In the genomic region with DNA sequence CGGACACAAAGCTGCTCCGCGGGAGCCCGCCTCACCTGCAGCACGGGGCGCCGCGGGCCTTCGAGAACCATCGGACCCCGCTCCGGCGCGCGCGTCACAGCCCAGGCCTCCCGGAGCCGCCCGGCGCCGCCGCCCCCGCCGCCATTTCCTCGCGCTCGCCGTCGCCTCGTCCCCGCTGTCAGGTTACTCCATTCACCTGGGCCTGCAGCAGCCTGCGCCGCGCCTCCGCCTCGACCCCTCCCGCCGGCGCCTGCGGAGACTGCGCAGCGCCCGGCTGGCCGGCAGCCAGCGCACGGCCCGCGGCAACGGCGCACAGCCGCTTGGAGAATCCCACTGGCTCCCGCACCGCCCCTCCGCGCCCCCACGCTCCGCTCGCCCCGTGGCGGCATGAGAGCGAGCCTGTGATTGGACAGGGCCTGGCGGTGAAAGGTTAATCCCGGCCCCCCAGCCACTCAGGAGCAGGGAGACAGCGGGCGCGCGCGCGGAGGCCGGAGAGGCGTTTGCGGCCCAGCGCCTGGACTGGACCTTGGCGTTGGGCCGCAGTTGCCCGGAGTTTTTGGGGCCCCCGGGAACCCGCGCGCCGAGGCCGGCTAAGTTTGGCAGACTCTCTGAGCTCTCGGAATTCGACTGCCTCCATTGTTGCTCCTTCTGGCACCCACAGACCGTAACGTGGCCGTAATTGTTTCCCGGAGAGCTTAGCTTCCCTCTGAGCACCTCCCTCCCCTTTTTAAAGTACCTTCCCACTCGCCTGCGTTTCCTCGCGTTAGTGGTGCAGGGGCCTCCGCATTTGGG, we compare ENCODE assay signal across 8 cellular contexts. TPM values are rescaled to one million over a fixed set of nuclear protein-coding genes. Genes with fewer than 3 reads are reported as not detected.
DNase-seq lines count a peak whose midpoint lies in the region; ATAC-seq, FAIRE-seq and TF ChIP-seq lines count a peak whose summit lies in the region.

A gene with protein sequence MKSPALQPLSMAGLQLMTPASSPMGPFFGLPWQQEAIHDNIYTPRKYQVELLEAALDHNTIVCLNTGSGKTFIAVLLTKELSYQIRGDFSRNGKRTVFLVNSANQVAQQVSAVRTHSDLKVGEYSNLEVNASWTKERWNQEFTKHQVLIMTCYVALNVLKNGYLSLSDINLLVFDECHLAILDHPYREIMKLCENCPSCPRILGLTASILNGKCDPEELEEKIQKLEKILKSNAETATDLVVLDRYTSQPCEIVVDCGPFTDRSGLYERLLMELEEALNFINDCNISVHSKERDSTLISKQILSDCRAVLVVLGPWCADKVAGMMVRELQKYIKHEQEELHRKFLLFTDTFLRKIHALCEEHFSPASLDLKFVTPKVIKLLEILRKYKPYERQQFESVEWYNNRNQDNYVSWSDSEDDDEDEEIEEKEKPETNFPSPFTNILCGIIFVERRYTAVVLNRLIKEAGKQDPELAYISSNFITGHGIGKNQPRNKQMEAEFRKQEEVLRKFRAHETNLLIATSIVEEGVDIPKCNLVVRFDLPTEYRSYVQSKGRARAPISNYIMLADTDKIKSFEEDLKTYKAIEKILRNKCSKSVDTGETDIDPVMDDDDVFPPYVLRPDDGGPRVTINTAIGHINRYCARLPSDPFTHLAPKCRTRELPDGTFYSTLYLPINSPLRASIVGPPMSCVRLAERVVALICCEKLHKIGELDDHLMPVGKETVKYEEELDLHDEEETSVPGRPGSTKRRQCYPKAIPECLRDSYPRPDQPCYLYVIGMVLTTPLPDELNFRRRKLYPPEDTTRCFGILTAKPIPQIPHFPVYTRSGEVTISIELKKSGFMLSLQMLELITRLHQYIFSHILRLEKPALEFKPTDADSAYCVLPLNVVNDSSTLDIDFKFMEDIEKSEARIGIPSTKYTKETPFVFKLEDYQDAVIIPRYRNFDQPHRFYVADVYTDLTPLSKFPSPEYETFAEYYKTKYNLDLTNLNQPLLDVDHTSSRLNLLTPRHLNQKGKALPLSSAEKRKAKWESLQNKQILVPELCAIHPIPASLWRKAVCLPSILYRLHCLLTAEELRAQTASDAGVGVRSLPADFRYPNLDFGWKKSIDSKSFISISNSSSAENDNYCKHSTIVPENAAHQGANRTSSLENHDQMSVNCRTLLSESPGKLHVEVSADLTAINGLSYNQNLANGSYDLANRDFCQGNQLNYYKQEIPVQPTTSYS (N-terminal part only) (minus strand): TSS at position 335 of the 792 bp plus-strand sequence. CDS start 24,071 bp downstream, outside the sequence.

- TF ChIP-seq POLR2A in breast epithelium (IDR thresholded peaks at IDR 0.05), result peak; percentile 64

- H3K4me1 ChIP-seq in breast epithelium (no peaks in the 10 kb centered on the region), iPS-20b (ENCODE audit: insufficient read depth, low read length) (peaks cover 14% of the 10 kb centered on the region; the same call in 1 of the 2 replicates), small intestine (ENCODE audit: control insufficient read depth in 2 of 2, insufficient read depth in 1 of 2, low read depth in 1 of 2, low read length in 1 of 2) (peaks cover 5 to 15% of the 10 kb centered on the region in 2 donors)

- no peak for TF ChIP-seq CTCF in WERI-Rb-1 (IDR thresholded peaks at IDR 0.05; ENCODE audit: low read depth, low read length)
- peak in 2 of 3 donors; percentile 8 to 9 for TF ChIP-seq CTCF in breast epithelium (IDR thresholded peaks at IDR 0.05)

- peak within 1 kb of the TSS; percentile 95 for H3K4me3 ChIP-seq in WERI-Rb-1 (ENCODE audit: low read depth, low read length)
- H3K4me3 ChIP-seq in breast epithelium, result peak within 1 kb of the TSS; percentile 81 to 95 (median 82)
- H3K4me3 ChIP-seq in iPS-20b (ENCODE audit: low read length), result peak within 1 kb of the TSS; percentile 71
- H3K4me3 ChIP-seq in small intestine (ENCODE audit: low read depth in 1 of 2, low read length in 2 of 2), result peak within 1 kb of the TSS; percentile 84 to 96

- WGBS in small intestine, 3 donors, result 0 to 1% (median 1%) methylated on average over 69 to 93 of the region's 93 CpGs

- peak; percentile 62 for ATAC-seq in GM18873 (IDR thresholded peaks at IDR 0.05; ENCODE audit: low FRiP score, unreplicated experiment)
- ATAC-seq in HG03135 (IDR thresholded peaks at IDR 0.05; ENCODE audit: unreplicated experiment), result peak; percentile 70

- H3K27me3 ChIP-seq in WERI-Rb-1 (ENCODE audit: insufficient read depth, low read depth, severe bottlenecking) (no peaks in the 10 kb centered on the region), breast epithelium (no peaks in the 10 kb centered on the region), iPS-20b (ENCODE audit: insufficient read depth, low read length) (no peaks in the 10 kb centered on the region), small intestine (ENCODE audit: control insufficient read depth in 2 of 2, insufficient read depth in 2 of 2, low read length in 2 of 2) (no peaks in the 10 kb centered on the region)

- DNase-seq in ACHN (peak; percentile 91), NCI-H2196 treated with DMSO at 0.1 percent for 48 hours (lab: John Stamatoyannopoulos, UW; ENCODE audit: unreplicated experiment) (peak; percentile 38), WERI-Rb-1 (peak; percentile 93), breast epithelium (ENCODE audit: low spot score in 2 of 2) (peak; percentile 97 to 99), small intestine (peak; percentile 95)

- H3K9ac ChIP-seq in iPS-20b (ENCODE audit: low read depth, low read length), result peak within 1 kb of the TSS; percentile 88; the same call in 1 of the 2 replicates

- intact Hi-C loops in breast epithelium (cut with DNase I; ENCODE audit: low total_unique reads), result no loop called here

- in situ Hi-C loops in ACHN (cut with HindIII; ENCODE audit: low pct_ligation_motif_present, low pct_unique_long_range_greater_than_20kb, low sequenced_read_pairs), result no loop called here

- H3K27ac ChIP-seq in WERI-Rb-1, result peak within 1 kb of the TSS; percentile 97
- peak within 1 kb of the TSS; percentile 95 to 99 for H3K27ac ChIP-seq in breast epithelium
- H3K27ac ChIP-seq in iPS-20b (ENCODE audit: low read length), result peak within 1 kb of the TSS; percentile 72
- H3K27ac ChIP-seq in small intestine (ENCODE audit: low read depth in 1 of 2, low read length in 1 of 2), result peak within 1 kb of the TSS; percentile 92 to 98

- H3K9me3 ChIP-seq in WERI-Rb-1 (ENCODE audit: severe bottlenecking), result no peaks in the 10 kb centered on the region
- no peaks in the 10 kb centered on the region for H3K9me3 ChIP-seq in breast epithelium
- no peaks in the 10 kb centered on the region for H3K9me3 ChIP-seq in iPS-20b (ENCODE audit: insufficient read depth, low read depth, low read length)
- no peaks in the 10 kb centered on the region for H3K9me3 ChIP-seq in small intestine (ENCODE audit: control insufficient read depth, low read depth)

- H3K36me3 ChIP-seq in WERI-Rb-1 (peaks cover 14% of the 10 kb centered on the region), breast epithelium (no peaks in the 10 kb centered on the region), iPS-20b (ENCODE audit: insufficient read depth, low read depth, low read length) (no peaks in the 10 kb centered on the region), small intestine (ENCODE audit: control insufficient read depth in 2 of 2, insufficient read depth in 2 of 2, low read length in 2 of 2) (no peaks in the 10 kb centered on the region)

- FAIRE-seq in small intestine (lab: Jason Lieb, UNC), result no peak

RNA-seq across cellular contexts. Expression of the gene that starts here (rescaled TPM):
- 100 to 1,000 TPM in 1 of 3 donors, 10 to 100 TPM in 2; 74.9 to 126 (median 78.0) TPM for total RNA-seq in breast epithelium
- 1 to 10 TPM; 7.3 to 8.5 (median 7.7) TPM for polyA plus RNA-seq in small intestine

Comparison
In these comparisons a context has a peak if more than half of its experiments do, and no peak if none do; other contexts are left out.
1. Peak in every context shown above with its lines: DNase-seq, ATAC-seq, H3K4me3 ChIP-seq and H3K27ac ChIP-seq.
2. DNase-seq: peak in every context shown above with its lines; median percentile 98 in breast epithelium; 95 in small intestine; 93 in WERI-Rb-1; 91 in ACHN; 38 in NCI-H2196 treated with DMSO at 0.1 percent for 48 hours.